In the genomic region with DNA sequence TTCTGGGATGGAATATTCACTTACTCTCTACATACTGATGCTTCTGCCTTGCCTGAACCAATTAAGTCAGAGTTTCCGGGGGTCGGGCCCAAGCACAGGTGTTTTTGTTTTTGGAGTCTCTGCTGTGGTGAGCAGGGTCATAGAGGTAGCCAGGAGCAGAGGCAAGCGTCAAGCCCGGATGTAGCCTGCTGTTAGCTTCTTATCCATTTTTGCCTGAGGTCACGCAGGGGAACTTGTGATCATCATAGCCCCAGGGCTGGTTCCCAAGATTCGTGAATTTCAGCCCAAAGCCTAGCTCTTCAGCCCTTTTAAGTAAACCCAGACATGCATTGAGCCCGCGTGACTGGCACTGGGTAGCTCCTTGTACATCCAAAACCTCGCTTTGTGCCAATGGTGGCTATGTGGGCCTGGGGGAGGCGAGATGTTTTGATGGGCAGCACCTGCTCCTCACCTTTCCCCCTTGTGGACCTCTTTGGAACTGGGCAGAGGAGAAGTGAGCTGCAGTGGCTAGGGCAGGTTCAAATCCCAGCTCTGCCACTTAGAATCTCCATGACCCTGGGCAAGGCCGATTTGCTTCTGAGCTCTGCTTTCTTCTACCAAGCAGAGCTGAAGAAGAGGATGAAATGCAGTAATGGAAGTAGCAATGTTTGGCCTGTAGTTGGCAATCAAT, we compare ENCODE assay signal across 19 cellular contexts. TPM values are rescaled to one million over a fixed set of nuclear protein-coding genes. Genes with fewer than 3 reads are reported as not detected.
A peak's percentile ranks its signal among the peaks of the same experiment; 100 is the strongest.
DNase-seq lines count a peak whose midpoint lies in the region; ATAC-seq and TF ChIP-seq lines count a peak whose summit lies in the region.
"Had no signal": no experiment of that assay in that cellular context is flagged by ENCODE, and none has a peak within 500 bp of the region (broad histone marks: within the 10 kb centered on the region; RNA-seq: fewer than 3 reads in every experiment).

No MANE protein-coding gene starts in this region.

- peaks cover 53% of the 10 kb centered on the region for H3K27me3 Mint-ChIP-seq in nephron (ENCODE audit: low read depth)
- peaks cover 12% of the 10 kb centered on the region for H3K27me3 Mint-ChIP-seq in glutamatergic neuron (ENCODE audit: unreplicated experiment)
- H3K27me3 Mint-ChIP-seq in nephron progenitor cell (ENCODE audit: low read depth, poor library complexity), result peaks cover 28% of the 10 kb centered on the region

- peak overlapping the region in 2 of 3 experiments; percentile 8 to 55 for H3K27ac Mint-ChIP-seq in nephron
- H3K27ac Mint-ChIP-seq in glutamatergic neuron (ENCODE audit: unreplicated experiment), result no peak overlapping the region
- H3K27ac Mint-ChIP-seq in nephron progenitor cell, result no peak overlapping the region
- H3K27ac Mint-ChIP-seq: CD4-positive, alpha-beta memory T cell had no signal

- no peak overlapping the region for H3K4me2 ChIP-seq in DND-41 (ENCODE audit: insufficient read depth, low read length)

- H3K9me3 ChIP-seq in DND-41 (ENCODE audit: insufficient read depth, low read length, severe bottlenecking), result no peaks in the 10 kb centered on the region
- no peaks in the 10 kb centered on the region for H3K9me3 ChIP-seq in effector memory CD4-positive, alpha-beta T cell (ENCODE audit: control insufficient read depth, low read length)
- H3K9me3 ChIP-seq: BE2C had no signal

- peak overlapping the region in 1 of 3 experiments; percentile 18 for H3K4me3 Mint-ChIP-seq in nephron
- H3K4me3 Mint-ChIP-seq in glutamatergic neuron (ENCODE audit: unreplicated experiment), result no peak overlapping the region
- no peak overlapping the region for H3K4me3 Mint-ChIP-seq in nephron progenitor cell

- no peaks in the 10 kb centered on the region for H3K27me3 ChIP-seq in DND-41 (ENCODE audit: insufficient read depth, low read length, poor library complexity)
- no peaks in the 10 kb centered on the region for H3K27me3 ChIP-seq in brain microvascular endothelial cell (replicated peaks)
- H3K27me3 ChIP-seq in effector memory CD4-positive, alpha-beta T cell (replicated peaks; ENCODE audit: control insufficient read depth, insufficient read depth, low read length, poor library complexity, severe bottlenecking), result peaks cover 8% of the 10 kb centered on the region
- H3K27me3 ChIP-seq: BE2C had no signal

- H3K36me3 Mint-ChIP-seq in nephron (ENCODE audit: low read depth) (no peaks in the 10 kb centered on the region), glutamatergic neuron (ENCODE audit: unreplicated experiment) (peaks cover 8% of the 10 kb centered on the region), nephron progenitor cell (ENCODE audit: low read depth) (peaks cover 61% of the 10 kb centered on the region)
- H3K36me3 Mint-ChIP-seq: CD4-positive, alpha-beta memory T cell had no signal

- no peaks in the 10 kb centered on the region; the same call in 1 of the 2 replicates for H4K20me1 ChIP-seq in DND-41 (ENCODE audit: insufficient read depth, low read length)

- H3K9ac ChIP-seq in DND-41 (ENCODE audit: low read depth, low read length), result no peak overlapping the region

- H3K4me1 Mint-ChIP-seq in nephron, result peaks cover 43% of the 10 kb centered on the region
- peaks cover 30% of the 10 kb centered on the region for H3K4me1 Mint-ChIP-seq in glutamatergic neuron (ENCODE audit: low read depth, unreplicated experiment)
- peaks cover 66% of the 10 kb centered on the region for H3K4me1 Mint-ChIP-seq in nephron progenitor cell

- no peaks in the 10 kb centered on the region for H3K79me2 ChIP-seq in DND-41 (ENCODE audit: insufficient read depth, low read length)

- TF ChIP-seq CTCF in DND-41 (IDR thresholded peaks at IDR 0.05; ENCODE audit: borderline replicate concordance, extremely low read depth, low read length, poor library complexity, severe bottlenecking) (peak; percentile 13), brain microvascular endothelial cell (IDR thresholded peaks at IDR 0.05; ENCODE audit: low read depth, low read length, missing control alignments) (peak; percentile 22), nephron (IDR thresholded peaks at IDR 0.05; ENCODE audit: unreplicated experiment in 3 of 3) (peak in 1 of 3 experiments; percentile 7), glutamatergic neuron (IDR thresholded peaks at IDR 0.05; ENCODE audit: partially characterized antibody, unreplicated experiment) (no peak), nephron progenitor cell (IDR thresholded peaks at IDR 0.05) (no peak)

- in situ Hi-C loops in brain microvascular endothelial cell (cut with HindIII; ENCODE audit: low pct_ligation_motif_present, low sequenced_read_pairs), result no loop called here

- H3K4me3 ChIP-seq in DND-41 (ENCODE audit: low read depth in 1 of 2, low read length in 2 of 2) (no peak overlapping the region), brain microvascular endothelial cell (ENCODE audit: low read depth, low read length) (no peak overlapping the region)
- no peak overlapping the region for H3K4me3 ChIP-seq in effector memory CD4-positive, alpha-beta T cell (ENCODE audit: insufficient read depth, low read depth, low read length, poor library complexity, severe bottlenecking)

- H3K4me1 ChIP-seq in DND-41 (ENCODE audit: insufficient read depth, low read length), result no peaks in the 10 kb centered on the region
- peaks cover 2% of the 10 kb centered on the region for H3K4me1 ChIP-seq in effector memory CD4-positive, alpha-beta T cell (ENCODE audit: control insufficient read depth, insufficient read depth, low read length, poor library complexity, severe bottlenecking)
- H3K4me1 ChIP-seq: BE2C had no signal

- CTCF ChIA-PET in HEK293T (lab: Yijun Ruan, JAX), result interaction anchor here (0.9 kb wide), 1 partner anchor 9 kb away, joined by 3 read pairs; no protein-coding TSS in a partner anchor

- DNase-seq in DND-41 (no peak), HEK293T (ENCODE audit: extremely low spot score) (no peak), brain microvascular endothelial cell (no peak), glutamatergic neuron (no peak), NCI-H774 (lab: John Stamatoyannopoulos, UW) (no peak), nephron progenitor cell (no peak)
- no peak for DNase-seq in effector memory CD4-positive, alpha-beta T cell
- DNase-seq: 8988T; BE2C; Calu3; CD4-positive, alpha-beta memory T cell; DMS53; NCI-H1417; NCI-H187 treated with DMSO at 0.1 percent for 48 hours; NCI-H526 treated with DMSO at 0.1 percent for 48 hours; NK-92 treated with Interleukin-12 subunit alpha and Interleukin-12 subunit beta, amount 100 ng/mL, for 24 hours had no signal

- POLR2A ChIA-PET in HEK293T (lab: Yijun Ruan, JAX), result interaction anchor here (0.8 to 1.2 kb wide), 3 partner anchors 11 to 554 kb away, joined by 3 to 4 read pairs (median 3); partner anchors contain the start of gene NPM1

- H2AFZ ChIP-seq in DND-41 (ENCODE audit: low read depth, low read length), result no peak overlapping the region

- no peak overlapping the region for H3K27ac ChIP-seq in DND-41 (ENCODE audit: low read length)
- H3K27ac ChIP-seq in brain microvascular endothelial cell, result no peak overlapping the region
- H3K27ac ChIP-seq in effector memory CD4-positive, alpha-beta T cell (ENCODE audit: insufficient read depth, low read length, poor library complexity, severe bottlenecking), result no peak overlapping the region
- H3K27ac ChIP-seq: HL-60 had no signal

- H3K36me3 ChIP-seq in DND-41 (ENCODE audit: insufficient read depth, low read length) (no peaks in the 10 kb centered on the region), brain microvascular endothelial cell (replicated peaks) (no peaks in the 10 kb centered on the region)
- no peaks in the 10 kb centered on the region for H3K36me3 ChIP-seq in effector memory CD4-positive, alpha-beta T cell (ENCODE audit: control insufficient read depth, insufficient read depth, low read length)
- H3K36me3 ChIP-seq: BE2C had no signal

- H3K9me3 Mint-ChIP-seq in nephron (no peaks in the 10 kb centered on the region), glutamatergic neuron (ENCODE audit: unreplicated experiment) (peaks cover 1% of the 10 kb centered on the region), nephron progenitor cell (no peaks in the 10 kb centered on the region)

- ATAC-seq in DND-41 (ENCODE audit: insufficient read depth, low read depth), result no peak

TF ChIP-seq in HEK293T, 16 proteins besides CTCF, POLR2A, EP300 and RAD21:
- TF ChIP-seq, protein P1, sequence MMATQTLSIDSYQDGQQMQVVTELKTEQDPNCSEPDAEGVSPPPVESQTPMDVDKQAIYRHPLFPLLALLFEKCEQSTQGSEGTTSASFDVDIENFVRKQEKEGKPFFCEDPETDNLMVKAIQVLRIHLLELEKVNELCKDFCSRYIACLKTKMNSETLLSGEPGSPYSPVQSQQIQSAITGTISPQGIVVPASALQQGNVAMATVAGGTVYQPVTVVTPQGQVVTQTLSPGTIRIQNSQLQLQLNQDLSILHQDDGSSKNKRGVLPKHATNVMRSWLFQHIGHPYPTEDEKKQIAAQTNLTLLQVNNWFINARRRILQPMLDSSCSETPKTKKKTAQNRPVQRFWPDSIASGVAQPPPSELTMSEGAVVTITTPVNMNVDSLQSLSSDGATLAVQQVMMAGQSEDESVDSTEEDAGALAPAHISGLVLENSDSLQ (IDR thresholded peaks at IDR 0.05), result peak; percentile 39; the same call in 1 of the 2 replicates
- TF ChIP-seq BHLHE40 (IDR thresholded peaks at IDR 0.05; ENCODE audit: borderline replicate concordance), result no peak
- TF ChIP-seq ELF4 (IDR thresholded peaks at IDR 0.05), result no peak
- no peak for TF ChIP-seq TARDBP (IDR thresholded peaks at IDR 0.05)

RNA-seq across cellular contexts. Expression of gene FGF18, which starts 33.7 kb away (rescaled TPM):
- total RNA-seq in glutamatergic neuron (ENCODE audit: unreplicated experiment), result 26.3 TPM
- total RNA-seq: RPMI7951 had no signal

Comparison
In these comparisons a context has a peak if more than half of its experiments do, and no peak if none do; other contexts are left out.
1. CTCF ChIP-seq: peak in DND-41 (single experiment) and brain microvascular endothelial cell (single experiment); none in glutamatergic neuron (single experiment) and nephron progenitor cell (single experiment).
2. H3K27ac Mint-ChIP-seq: peak in nephron (2 of 3); none in glutamatergic neuron (single experiment) and nephron progenitor cell (single experiment).